8 cellular contexts compared by ENCODE assay signal in genomic region chr5:177455036-177455660, GRCh38. TPM values are rescaled to one million over a fixed set of nuclear protein-coding genes. Genes with fewer than 3 reads are reported as not detected.
DNase-seq lines count a peak whose midpoint lies in the region; ATAC-seq and TF ChIP-seq lines count a peak whose summit lies in the region.

No MANE protein-coding gene starts in this region.

- H3K9me3 ChIP-seq in OCI-LY1 (ENCODE audit: low read length) = no peaks in the 10 kb centered on the region
- no peaks in the 10 kb centered on the region for H3K9me3 ChIP-seq in esophagus muscularis mucosa

- H3F3A ChIP-seq in OCI-LY1 (ENCODE audit: insufficient read depth, low read length) = no peaks in the 10 kb centered on the region

- peak; percentile 90 for TF ChIP-seq CTCF in Calu3 (IDR thresholded peaks at IDR 0.05; ENCODE audit: unreplicated experiment)
- TF ChIP-seq CTCF in HL-60 (IDR thresholded peaks at IDR 0.05; ENCODE audit: insufficient read depth, low read length) = peak; percentile 20
- TF ChIP-seq CTCF in OCI-LY1 (IDR thresholded peaks at IDR 0.05; ENCODE audit: low read length) = peak; percentile 80
- TF ChIP-seq CTCF in esophagus muscularis mucosa (IDR thresholded peaks at IDR 0.05) = peak; percentile 66 to 76 (median 66)
- peak; percentile 74 for TF ChIP-seq CTCF in natural killer cell (IDR thresholded peaks at IDR 0.05)

- H3K4me1 ChIP-seq in OCI-LY1 (ENCODE audit: insufficient read depth, low read length, severe bottlenecking) = peaks cover 36% of the 10 kb centered on the region
- peaks cover 25 to 49% (median 44%) of the 10 kb centered on the region in 4 donors for H3K4me1 ChIP-seq in esophagus muscularis mucosa

- peak; percentile 47 for ATAC-seq in GM19463 (IDR thresholded peaks at IDR 0.05; ENCODE audit: unreplicated experiment)
- ATAC-seq in natural killer cell = peak; percentile 44 to 66 (median 52)

- H3K4me1 Mint-ChIP-seq in Calu3 (ENCODE audit: low read depth, unreplicated experiment) (peaks cover 40% of the 10 kb centered on the region), natural killer cell (peaks cover 15 to 31% of the 10 kb centered on the region in 2 donors)

- H3K27ac Mint-ChIP-seq in Calu3 (ENCODE audit: unreplicated experiment) (peak overlapping the region; percentile 80), natural killer cell (peak overlapping the region; percentile 85 to 90)

- no peaks in the 10 kb centered on the region for H3K9me2 ChIP-seq in OCI-LY1 (ENCODE audit: low read depth, low read length)

- no peaks in the 10 kb centered on the region for H3K9me3 Mint-ChIP-seq in Calu3 (ENCODE audit: low read depth, unreplicated experiment)
- no peaks in the 10 kb centered on the region for H3K9me3 Mint-ChIP-seq in natural killer cell

- peak overlapping the region; percentile 80 for H3K27ac ChIP-seq in HL-60 (replicated peaks)
- H3K27ac ChIP-seq in OCI-LY1 (ENCODE audit: low read depth, low read length, poor library complexity, severe bottlenecking) = peak overlapping the region; percentile 96
- H3K27ac ChIP-seq in esophagus muscularis mucosa (replicated peaks in 1 of 4) = peak overlapping the region; percentile 70 to 83 (median 79)

- H3K27me3 ChIP-seq in HL-60 (ENCODE audit: insufficient read depth, poor library complexity, severe bottlenecking) (no peaks in the 10 kb centered on the region), OCI-LY1 (ENCODE audit: insufficient read depth, low read length) (no peaks in the 10 kb centered on the region), esophagus muscularis mucosa (peaks cover 0 to 32% (median 2%) of the 10 kb centered on the region in 4 donors)

- no peaks in the 10 kb centered on the region for H3K79me2 ChIP-seq in OCI-LY1 (ENCODE audit: insufficient read depth, low read length)

- H3K9ac ChIP-seq in OCI-LY1 (ENCODE audit: low read length) = peak overlapping the region; percentile 91

- H3K36me3 ChIP-seq in OCI-LY1 (ENCODE audit: insufficient read depth, low read length) (peaks cover 33% of the 10 kb centered on the region; the same call in 1 of the 2 replicates), esophagus muscularis mucosa (peaks cover 0 to 33% (median 27%) of the 10 kb centered on the region in 4 donors)

- peak overlapping the region; percentile 83 for H3K4me2 ChIP-seq in OCI-LY1 (ENCODE audit: low read length)

- H3K4me3 Mint-ChIP-seq in Calu3 (ENCODE audit: low read depth, unreplicated experiment) = peak overlapping the region; percentile 77
- peak overlapping the region; percentile 86 for H3K4me3 Mint-ChIP-seq in natural killer cell

- H2AFZ ChIP-seq in OCI-LY1 (ENCODE audit: low read length) = no peak overlapping the region

- 2% methylated on average over 11 of the region's 80 CpGs for WGBS in esophagus muscularis mucosa

- H3K36me3 Mint-ChIP-seq in Calu3 (ENCODE audit: insufficient read depth, unreplicated experiment) (peaks cover 89% of the 10 kb centered on the region), natural killer cell (no peaks in the 10 kb centered on the region)

- H4K20me1 ChIP-seq in OCI-LY1 (ENCODE audit: insufficient read depth, low read length) = no peaks in the 10 kb centered on the region

- no TSS peak for BruUV-seq in Calu3 (replicated peaks; lab: Mats Ljungman, UMichigan)

- no peaks in the 10 kb centered on the region for H3K27me3 Mint-ChIP-seq in Calu3 (ENCODE audit: unreplicated experiment)
- no peaks in the 10 kb centered on the region for H3K27me3 Mint-ChIP-seq in natural killer cell (ENCODE audit: low read depth in 2 of 2)

- DNase-seq in Calu3 = peak; percentile 99
- peak; percentile 83 to 86 for DNase-seq in HL-60 (ENCODE audit: low read depth in 1 of 2, low spot score in 1 of 2)
- DNase-seq in activated T-cell treated with anti-CD3 and anti-CD28 coated beads for 48 hours (ENCODE audit: low read depth) = peak; percentile 93
- no peak for DNase-seq in esophagus muscularis mucosa (ENCODE audit: extremely low spot score)
- peak; percentile 89 for DNase-seq in natural killer cell
- DNase-seq in stimulated activated naive CD4-positive, alpha-beta T cell treated with Interleukin-2 at 50 U/mL for 16 hours (lab: John Stamatoyannopoulos, UW) = peak; percentile 88

- no peak for TF ChIP-seq POLR2A in esophagus muscularis mucosa (IDR thresholded peaks at IDR 0.05; ENCODE audit: low read depth)

- H3K4me3 ChIP-seq in HL-60 (replicated peaks; ENCODE audit: insufficient read depth, low read length) (peak overlapping the region; percentile 75), OCI-LY1 (ENCODE audit: low read depth, low read length, poor library complexity, severe bottlenecking) (peak overlapping the region; percentile 78), esophagus muscularis mucosa (peak overlapping the region; percentile 62 to 73 (median 68))

- intact Hi-C loops in Calu3 (cut with micrococcal nuclease; ENCODE audit: unreplicated experiment) = loop anchor here (2.0 to 10.0 kb wide), 2 partner anchors 52 to 340 kb away; no protein-coding TSS in a partner anchor
- intact Hi-C loops in esophagus muscularis mucosa (cut with DNase I) = loop anchor here (2.0 to 10.0 kb wide), 3 partner anchors 28 to 140 kb away; partner anchors contain the start of genes GRK6 and MXD3
- intact Hi-C loops in natural killer cell (cut with micrococcal nuclease) = loop anchor here (1.0 to 5.0 kb wide), 2 partner anchors 29 to 153 kb away; partner anchors contain the start of genes GRK6, PRELID1 and RAB24

- CTCF ChIA-PET in Calu3 (lab: Charles Lee) = interaction anchor here (0.8 to 5.1 kb wide), 18 partner anchors 11 to 329 kb away, joined by 3 to 80 read pairs (median 4); partner anchors contain the start of gene PDLIM7

- no peak for TF ChIP-seq EP300 in esophagus muscularis mucosa (IDR thresholded peaks at IDR 0.05)

RNA-seq across cellular contexts. Expression of gene PRR7, which starts 8.5 kb away (rescaled TPM):
- total RNA-seq in Calu3 (2022) = 25.2 and 27.6 TPM in 2 replicates
- 1 to 10 TPM in 2 of 4 donors, under 1 TPM in 2; 0.42 to 2.5 (median 1.6) TPM for total RNA-seq in esophagus muscularis mucosa
- total RNA-seq in natural killer cell = 10 to 100 TPM; 21.6 to 27.9 (median 23.3) TPM

RNA-seq across cellular contexts. Expression of gene DBN1, which starts 18.3 kb away (rescaled TPM):
- total RNA-seq in Calu3 (2022) (207 and 218 TPM in 2 replicates), esophagus muscularis mucosa (100 to 1,000 TPM in 3 of 4 donors, 10 to 100 TPM in 1; 92.2 to 160 (median 130) TPM), natural killer cell (10 to 100 TPM; 13.7 to 25.2 (median 15.0) TPM)

RNA-seq across cellular contexts. Expression of gene GRK6, which starts 28.7 kb away (rescaled TPM):
- total RNA-seq in Calu3 (2022) = 64.6 and 72.6 TPM in 2 replicates
- total RNA-seq in esophagus muscularis mucosa = 10 to 100 TPM; 29.1 to 44.7 (median 36.3) TPM
- 100 to 1,000 TPM; 173 to 221 (median 190) TPM for total RNA-seq in natural killer cell

RNA-seq across cellular contexts. Expression of gene PDLIM7, which starts 42.3 kb away (rescaled TPM):
- 400 and 420 TPM in 2 replicates for total RNA-seq in Calu3 (2022)
- total RNA-seq in esophagus muscularis mucosa = 1,000 to 10,000 TPM in 1 of 4 donors, 100 to 1,000 TPM in 3; 316 to 1,085 (median 575) TPM
- total RNA-seq in natural killer cell = 10 to 100 TPM in 2 of 3 donors, 1 to 10 TPM in 1; 9.7 to 58.7 (median 14.7) TPM

RNA-seq across cellular contexts. Expression of gene F12, which starts 45.8 kb away (rescaled TPM):
- 14.3 and 20.2 TPM in 2 replicates for total RNA-seq in Calu3 (2022)
- total RNA-seq in esophagus muscularis mucosa = under 1 TPM in 1 of 4 donors, not detected in 3; 0.17 TPM
- total RNA-seq in natural killer cell = 1 to 10 TPM in 1 of 3 donors, under 1 TPM in 2; 0.66 to 1.7 (median 0.93) TPM

Comparison
In these comparisons a context has a peak if more than half of its experiments do, and no peak if none do; other contexts are left out.
1. CTCF ChIP-seq: peak in every context shown above with its lines; median percentile 90 in Calu3; 80 in OCI-LY1; 74 in natural killer cell; 66 in esophagus muscularis mucosa; 20 in HL-60.